In the genomic region with DNA sequence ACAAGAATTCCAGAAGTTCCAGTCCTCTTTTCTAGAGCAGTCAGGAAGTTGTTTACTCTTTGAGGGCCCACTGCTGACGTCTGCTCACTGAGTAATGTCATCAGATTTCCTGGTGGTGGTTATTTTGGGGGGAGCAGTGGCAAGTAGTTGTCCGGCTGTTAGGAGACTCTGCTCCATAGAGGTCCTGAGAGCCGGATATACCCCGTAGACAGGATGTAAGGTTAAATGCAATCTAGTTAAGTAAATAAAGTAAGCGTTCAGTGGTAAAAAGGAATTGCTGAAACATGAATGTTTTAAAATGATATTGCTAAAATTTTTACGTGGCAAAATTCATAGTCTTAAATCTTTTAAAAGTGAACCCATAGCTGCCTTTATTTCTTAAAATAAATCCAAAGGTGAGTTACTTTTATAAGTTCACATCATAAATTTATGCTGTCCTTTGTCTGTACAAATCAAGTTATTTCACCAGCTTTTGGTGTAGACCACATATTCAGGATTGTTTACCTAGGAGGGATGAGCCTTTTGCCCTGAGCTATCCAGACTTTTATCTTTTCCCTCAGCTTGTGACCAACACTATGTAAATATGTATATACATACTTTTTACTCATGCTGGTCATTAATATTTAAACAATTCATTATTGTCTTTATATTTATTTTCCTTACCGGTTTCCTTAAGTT, we compare ENCODE assay signal across 9 cellular contexts.
DNase-seq lines count a peak whose midpoint lies in the region; ATAC-seq and TF ChIP-seq lines count a peak whose summit lies in the region.
"Had no signal": no experiment of that assay in that cellular context is flagged by ENCODE, and none has a peak within 500 bp of the region (broad histone marks: within the 10 kb centered on the region; RNA-seq: fewer than 3 reads in every experiment).

No MANE protein-coding gene starts in this region.

- no peaks in the 10 kb centered on the region for H3K9me2 ChIP-seq in MM.1S (replicated peaks; ENCODE audit: insufficient read depth, low read length)

- TF ChIP-seq CTCF in GM12865 (IDR thresholded peaks at IDR 0.05; ENCODE audit: insufficient read depth, low read depth, low read length, missing control alignments) (no peak), dorsolateral prefrontal cortex (IDR thresholded peaks at IDR 0.05 in 54 of 56, conservative IDR thresholded peaks at IDR 0.05 in 2 of 56; ENCODE audit: low read depth in 1 of 56, partially characterized antibody in 56 of 56) (peak in 11 of 56 donors; percentile 8 to 33 (median 20)), MM.1S (IDR thresholded peaks at IDR 0.05; ENCODE audit: low read length) (no peak)

- no peaks in the 10 kb centered on the region for H3K9me3 Mint-ChIP-seq in naive thymus-derived CD8-positive, alpha-beta T cell

- H3K9me3 ChIP-seq in MM.1S (replicated peaks; ENCODE audit: insufficient read depth, low read length): no peaks in the 10 kb centered on the region

- no peaks in the 10 kb centered on the region for H3K27me3 Mint-ChIP-seq in naive thymus-derived CD8-positive, alpha-beta T cell

- no peak overlapping the region for H2AFZ ChIP-seq in MM.1S (ENCODE audit: low read length)

- no peaks in the 10 kb centered on the region for H3K4me1 ChIP-seq in MM.1S (ENCODE audit: low read length)

- H3F3A ChIP-seq in MM.1S (ENCODE audit: insufficient read depth, low read length): no peaks in the 10 kb centered on the region

- DNase-seq in GM12865 (ENCODE audit: low read depth) (peak; percentile 37), NCI-H69 (lab: John Stamatoyannopoulos, UW) (peak; percentile 77), dorsolateral prefrontal cortex (peak in 2 of 10 donors; percentile 26 to 35), MM.1S (no peak), inferior parietal cortex (ENCODE audit: extremely low spot score) (no peak)
- DNase-seq in naive thymus-derived CD8-positive, alpha-beta T cell: peak in 5 of 10 donors; percentile 2 to 45 (median 31)
- no peak for DNase-seq in activated CD4-positive, alpha-beta T cell treated with anti-CD3 and anti-CD28 coated beads for 4 hours

- peak overlapping the region in 58 of 59 donors; percentile 3 to 95 (median 87) for H3K27ac ChIP-seq in dorsolateral prefrontal cortex
- H3K27ac ChIP-seq in MM.1S (ENCODE audit: low read length): no peak overlapping the region
- H3K27ac ChIP-seq: KMS-11 had no signal

- H3K4me2 ChIP-seq in MM.1S (ENCODE audit: low read depth, low read length): no peak overlapping the region
- H3K4me2 ChIP-seq: KMS-11 had no signal

- no peaks in the 10 kb centered on the region for H3K36me3 Mint-ChIP-seq in naive thymus-derived CD8-positive, alpha-beta T cell

- POLR2A ChIA-PET in naive thymus-derived CD8-positive, alpha-beta T cell (lab: Charles Lee): no interaction called here

- H3K9ac ChIP-seq in MM.1S (ENCODE audit: low read length): no peak overlapping the region
- H3K9ac ChIP-seq: KMS-11 had no signal

- H3K79me2 ChIP-seq in MM.1S (ENCODE audit: low read length): 0 out of 2 replicates have a peak, but pooled peaks cover 4% of the 10 kb centered on the region

- peak; percentile 54 to 95 for ATAC-seq in naive thymus-derived CD8-positive, alpha-beta T cell
- ATAC-seq in GM18858 (IDR thresholded peaks at IDR 0.05; ENCODE audit: unreplicated experiment): no peak

- H3K27me3 ChIP-seq in dorsolateral prefrontal cortex (no peaks in the 10 kb centered on the region), MM.1S (replicated peaks; ENCODE audit: insufficient read depth, low read length) (no peaks in the 10 kb centered on the region)

- H3K4me1 Mint-ChIP-seq in naive thymus-derived CD8-positive, alpha-beta T cell: peaks cover 14 to 55% (median 21%) of the 10 kb centered on the region in 4 donors

- no peaks in the 10 kb centered on the region for H4K20me1 ChIP-seq in MM.1S (ENCODE audit: insufficient read depth, low read length)

- H3K36me3 ChIP-seq in MM.1S (replicated peaks; ENCODE audit: insufficient read depth, low read length): no peaks in the 10 kb centered on the region

- intact Hi-C loops in dorsolateral prefrontal cortex (cut with DNase I): loop anchor here (5.0 to 10.0 kb wide), 5 partner anchors 45 to 453 kb away; a partner anchor contains a TSS

- H3K4me3 Mint-ChIP-seq in naive thymus-derived CD8-positive, alpha-beta T cell: peak overlapping the region in 2 of 10 donors; percentile 13 to 23

- peak overlapping the region in 7 of 10 donors; percentile 12 to 85 (median 71) for H3K27ac Mint-ChIP-seq in naive thymus-derived CD8-positive, alpha-beta T cell

- no peak overlapping the region for H3K4me3 ChIP-seq in GM12865 (ENCODE audit: low read depth, low read length)
- peak overlapping the region in 13 of 59 donors; percentile 1 to 36 (median 17) for H3K4me3 ChIP-seq in dorsolateral prefrontal cortex
- H3K4me3 ChIP-seq in MM.1S (ENCODE audit: low read length): no peak overlapping the region

Comparison
In these comparisons a context has a peak if more than half of its experiments do, and no peak if none do; other contexts are left out.
1. DNase-seq: peak in GM12865 (single experiment) and NCI-H69 (single experiment); none in activated CD4-positive, alpha-beta T cell treated with anti-CD3 and anti-CD28 coated beads for 4 hours (0 of 2), MM.1S (single experiment) and inferior parietal cortex (single experiment).